20 cellular contexts compared by ENCODE assay signal in the genomic region with DNA sequence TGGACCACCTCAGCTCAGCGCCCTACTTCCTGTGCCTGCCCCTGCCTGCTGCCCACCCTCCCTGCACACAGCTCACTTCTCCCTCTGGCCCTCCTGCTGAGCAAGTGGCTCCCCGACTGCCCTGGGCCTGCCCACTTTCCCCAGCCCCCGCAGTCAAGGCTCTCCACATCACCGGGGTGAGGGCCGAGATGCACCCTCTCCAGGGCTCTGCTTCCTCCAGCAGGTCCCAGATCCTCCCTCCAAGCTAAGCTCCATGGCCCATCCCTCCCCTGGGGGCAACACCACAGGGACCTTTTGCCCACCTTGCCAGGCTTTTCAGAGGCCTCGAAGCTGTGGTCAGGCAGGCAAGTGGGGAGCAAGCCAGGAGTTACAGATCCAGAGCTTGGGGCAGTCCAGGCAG.
A peak's percentile ranks its signal among the peaks of the same experiment; 100 is the strongest.
DNase-seq lines count a peak whose midpoint lies in the region; ATAC-seq and TF ChIP-seq lines count a peak whose summit lies in the region.
"Had no signal": no experiment of that assay in that cellular context is flagged by ENCODE, and none has a peak within 500 bp of the region (broad histone marks: within the 10 kb centered on the region; RNA-seq: fewer than 3 reads in every experiment).

No MANE protein-coding gene starts in this region.

- H3K36me3 Mint-ChIP-seq in activated naive CD8-positive, alpha-beta T cell treated with anti-CD3 and anti-CD28 coated beads, Interleukin-2, amount 50 U/mL, for 24 hours (ENCODE audit: low read depth): no peaks in the 10 kb centered on the region
- no peaks in the 10 kb centered on the region for H3K36me3 Mint-ChIP-seq in activated naive CD8-positive, alpha-beta T cell treated with anti-CD3 and anti-CD28 coated beads for 36 hours
- no peaks in the 10 kb centered on the region for H3K36me3 Mint-ChIP-seq in type B pancreatic cell
- H3K36me3 Mint-ChIP-seq: CD4-positive, CD25-positive, alpha-beta regulatory T cell; CD8-positive, alpha-beta T cell had no signal

- ATAC-seq in activated naive CD8-positive, alpha-beta T cell treated with anti-CD3 and anti-CD28 coated beads, Interleukin-2, amount 50 U/mL, for 24 hours: peak; percentile 34
- no peak for ATAC-seq in GM19324 (IDR thresholded peaks at IDR 0.05; ENCODE audit: low FRiP score, unreplicated experiment)
- ATAC-seq: CD8-positive, alpha-beta T cell had no signal

- H3K27ac Mint-ChIP-seq in activated naive CD8-positive, alpha-beta T cell treated with anti-CD3 and anti-CD28 coated beads, Interleukin-2, amount 50 U/mL, for 24 hours: no peak overlapping the region
- H3K27ac Mint-ChIP-seq in activated naive CD8-positive, alpha-beta T cell treated with anti-CD3 and anti-CD28 coated beads for 36 hours: no peak overlapping the region
- H3K27ac Mint-ChIP-seq in type B pancreatic cell: no peak overlapping the region
- H3K27ac Mint-ChIP-seq: B cell; CD4-positive, CD25-positive, alpha-beta regulatory T cell; CD8-positive, alpha-beta T cell had no signal

- H3K9me3 Mint-ChIP-seq in activated naive CD8-positive, alpha-beta T cell treated with anti-CD3 and anti-CD28 coated beads, Interleukin-2, amount 50 U/mL, for 24 hours: peaks cover 9% of the 10 kb centered on the region
- peaks cover 2% of the 10 kb centered on the region for H3K9me3 Mint-ChIP-seq in activated naive CD8-positive, alpha-beta T cell treated with anti-CD3 and anti-CD28 coated beads for 36 hours
- peaks cover 5% of the 10 kb centered on the region for H3K9me3 Mint-ChIP-seq in type B pancreatic cell

- H3K27me3 ChIP-seq in ascending aorta: no peaks in the 10 kb centered on the region
- H3K27me3 ChIP-seq: BLaER1 had no signal

- no peaks in the 10 kb centered on the region for H3K36me3 ChIP-seq in ascending aorta
- H3K36me3 ChIP-seq: BLaER1 had no signal

- H3K4me3 ChIP-seq in ascending aorta: no peak overlapping the region
- H3K4me3 ChIP-seq: BLaER1, GM23248 had no signal

- H3K27ac ChIP-seq in ascending aorta: no peak overlapping the region
- H3K27ac ChIP-seq: 22Rv1, BLaER1, C4-2B, GM23248 had no signal

- intact Hi-C loops in ascending aorta (cut with DNase I): no loop called here

- H3K9me3 ChIP-seq in ascending aorta: no peaks in the 10 kb centered on the region
- H3K9me3 ChIP-seq: BLaER1 had no signal

- H3K4me1 ChIP-seq in ascending aorta: no peaks in the 10 kb centered on the region
- H3K4me1 ChIP-seq: Caco-2 had no signal

- no peaks in the 10 kb centered on the region for H3K27me3 Mint-ChIP-seq in activated naive CD8-positive, alpha-beta T cell treated with anti-CD3 and anti-CD28 coated beads, Interleukin-2, amount 50 U/mL, for 24 hours
- no peaks in the 10 kb centered on the region for H3K27me3 Mint-ChIP-seq in activated naive CD8-positive, alpha-beta T cell treated with anti-CD3 and anti-CD28 coated beads for 36 hours
- H3K27me3 Mint-ChIP-seq in type B pancreatic cell: no peaks in the 10 kb centered on the region
- H3K27me3 Mint-ChIP-seq: B cell; CD4-positive, CD25-positive, alpha-beta regulatory T cell had no signal

- H3K4me1 Mint-ChIP-seq in activated naive CD8-positive, alpha-beta T cell treated with anti-CD3 and anti-CD28 coated beads, Interleukin-2, amount 50 U/mL, for 24 hours: no peaks in the 10 kb centered on the region
- no peaks in the 10 kb centered on the region for H3K4me1 Mint-ChIP-seq in activated naive CD8-positive, alpha-beta T cell treated with anti-CD3 and anti-CD28 coated beads for 36 hours
- H3K4me1 Mint-ChIP-seq in type B pancreatic cell (ENCODE audit: unreplicated experiment): no peaks in the 10 kb centered on the region
- H3K4me1 Mint-ChIP-seq: B cell; CD4-positive, CD25-positive, alpha-beta regulatory T cell had no signal

- no peak for TF ChIP-seq CTCF in type B pancreatic cell (conservative IDR thresholded peaks at IDR 0.05)
- no peak for TF ChIP-seq CTCF in ascending aorta (IDR thresholded peaks at IDR 0.05)

- no peak for DNase-seq in activated naive CD8-positive, alpha-beta T cell treated with anti-CD3 and anti-CD28 coated beads, Interleukin-2, amount 50 U/mL, for 24 hours
- no peak for DNase-seq in activated naive CD8-positive, alpha-beta T cell treated with anti-CD3 and anti-CD28 coated beads for 36 hours
- peak; percentile 23 for DNase-seq in ecto neural progenitor cell (ENCODE audit: low spot score)
- peak; percentile 49 for DNase-seq in mesenteric fat pad (ENCODE audit: low spot score)
- peak; percentile 55 for DNase-seq in type B pancreatic cell (ENCODE audit: extremely low spot score, unreplicated experiment)
- no peak for DNase-seq in ascending aorta (ENCODE audit: low spot score in 2 of 2)
- no peak for DNase-seq in inferior parietal cortex (ENCODE audit: extremely low spot score)
- DNase-seq: CD4-positive, CD25-positive, alpha-beta regulatory T cell; CD8-positive, alpha-beta T cell; DMS153; DND-41; GM23248; H7; HCEC 1CT had no signal

- H3K4me3 Mint-ChIP-seq in activated naive CD8-positive, alpha-beta T cell treated with anti-CD3 and anti-CD28 coated beads, Interleukin-2, amount 50 U/mL, for 24 hours: no peak overlapping the region
- no peak overlapping the region for H3K4me3 Mint-ChIP-seq in activated naive CD8-positive, alpha-beta T cell treated with anti-CD3 and anti-CD28 coated beads for 36 hours
- H3K4me3 Mint-ChIP-seq in type B pancreatic cell: no peak overlapping the region
- H3K4me3 Mint-ChIP-seq: B cell; CD4-positive, CD25-positive, alpha-beta regulatory T cell; CD8-positive, alpha-beta T cell had no signal

Comparison
In these comparisons a context has a peak if more than half of its experiments do, and no peak if none do; other contexts are left out.
1. DNase-seq: peak in ecto neural progenitor cell (single experiment), mesenteric fat pad (single experiment) and type B pancreatic cell (single experiment); none in activated naive CD8-positive, alpha-beta T cell treated with anti-CD3 and anti-CD28 coated beads, Interleukin-2, amount 50 U/mL, for 24 hours (single experiment), activated naive CD8-positive, alpha-beta T cell treated with anti-CD3 and anti-CD28 coated beads for 36 hours (single experiment), ascending aorta (0 of 2) and inferior parietal cortex (single experiment).